Comparison of ENCODE assay signal across 13 cellular contexts in genomic region chr1:240474133-240474614, GRCh38.
DNase-seq lines count a peak whose midpoint lies in the region; ATAC-seq, FAIRE-seq and TF ChIP-seq lines count a peak whose summit lies in the region.
"Had no signal": no experiment of that assay in that cellular context is flagged by ENCODE, and none has a peak within 500 bp of the region (broad histone marks: within the 10 kb centered on the region; RNA-seq: fewer than 3 reads in every experiment).

No MANE protein-coding gene starts in this region.

- intact Hi-C loops in right lobe of liver (cut with DNase I) (no loop called here), psoas muscle (cut with DNase I) (no loop called here), Right ventricle myocardium inferior (cut with DNase I) (no loop called here)
- intact Hi-C loops in activated CD8-positive, alpha-beta T cell treated with anti-CD3 and anti-CD28 coated beads for 36 hours (cut with micrococcal nuclease) = no loop called here

- no peak for FAIRE-seq in small intestine (lab: Jason Lieb, UNC)

- no peaks in the 10 kb centered on the region for H3K27me3 Mint-ChIP-seq in activated CD8-positive, alpha-beta T cell treated with anti-CD3 and anti-CD28 coated beads for 36 hours

- no peak overlapping the region for H3K4me3 ChIP-seq in astrocyte of the cerebellum (ENCODE audit: low read depth, low read length)
- peak overlapping the region in 2 of 3 donors; percentile 15 to 19 for H3K4me3 ChIP-seq in right lobe of liver
- H3K4me3 ChIP-seq in small intestine (ENCODE audit: low read depth in 1 of 2, low read length in 2 of 2) = no peak overlapping the region
- H3K4me3 ChIP-seq in psoas muscle = no peak overlapping the region
- H3K4me3 ChIP-seq: tibial nerve had no signal

- H3K36me3 Mint-ChIP-seq in activated CD8-positive, alpha-beta T cell treated with anti-CD3 and anti-CD28 coated beads for 36 hours (ENCODE audit: low read depth) = no peaks in the 10 kb centered on the region
- H3K36me3 Mint-ChIP-seq: mesothelial cell of epicardium had no signal

- H3K4me1 Mint-ChIP-seq in activated CD8-positive, alpha-beta T cell treated with anti-CD3 and anti-CD28 coated beads for 36 hours (ENCODE audit: low read depth) = no peaks in the 10 kb centered on the region
- H3K4me1 Mint-ChIP-seq: mesothelial cell of epicardium had no signal

- WGBS in right lobe of liver (ENCODE audit: insufficient coverage, low coverage, low lambda C conversion rate, missing lambda C conversion rate) = 20% methylated on average over 5 of the region's 5 CpGs
- WGBS in small intestine, 3 donors = 20 to 49% (median 34%) methylated on average over 5 of the region's 5 CpGs
- WGBS in psoas muscle, 3 donors = 47 to 54% (median 50%) methylated on average over 5 of the region's 5 CpGs

- H3K4me3 Mint-ChIP-seq in activated CD8-positive, alpha-beta T cell treated with anti-CD3 and anti-CD28 coated beads for 36 hours = no peak overlapping the region
- H3K4me3 Mint-ChIP-seq: mesothelial cell of epicardium had no signal

- POLR2A ChIA-PET in activated CD8-positive, alpha-beta T cell treated with anti-CD3 and anti-CD28 coated beads for 36 hours (lab: Charles Lee) = no interaction called here

- DNase-seq in astrocyte of the cerebellum (ENCODE audit: low read depth) = peak; percentile 38
- DNase-seq in right lobe of liver = no peak
- no peak for DNase-seq in small intestine
- no peak for DNase-seq in psoas muscle
- no peak for DNase-seq in activated CD8-positive, alpha-beta T cell treated with anti-CD3 and anti-CD28 coated beads for 36 hours
- DNase-seq in Right ventricle myocardium inferior (ENCODE audit: missing footprints) = no peak
- DNase-seq: activated CD4-positive, alpha-beta T cell treated with anti-CD3 and anti-CD28 coated beads, Interleukin-2, amount 50 U/mL, for 1 hour; dermis blood vessel endothelial cell; NCI-H526 had no signal

- H3K27ac ChIP-seq in right lobe of liver (peak overlapping the region in 2 of 3 donors; percentile 2 to 42), small intestine (ENCODE audit: low read depth in 1 of 2, low read length in 1 of 2) (no peak overlapping the region), psoas muscle (no peak overlapping the region)

- ATAC-seq in GM18517 (IDR thresholded peaks at IDR 0.05; ENCODE audit: unreplicated experiment) (peak; percentile 70), HG03378 (IDR thresholded peaks at IDR 0.05; ENCODE audit: unreplicated experiment) (peak; percentile 69), right lobe of liver (peak; percentile 73 to 91 (median 84)), psoas muscle (no peak), Right ventricle myocardium inferior (no peak)
- no peak for ATAC-seq in activated CD8-positive, alpha-beta T cell treated with anti-CD3 and anti-CD28 coated beads for 36 hours

- peaks cover 0 to 6% (median 0%) of the 10 kb centered on the region in 4 donors for H3K4me1 ChIP-seq in right lobe of liver
- no peaks in the 10 kb centered on the region for H3K4me1 ChIP-seq in small intestine (ENCODE audit: control insufficient read depth in 2 of 2, insufficient read depth in 1 of 2, low read depth in 1 of 2, low read length in 1 of 2)
- no peaks in the 10 kb centered on the region for H3K4me1 ChIP-seq in psoas muscle
- H3K4me1 ChIP-seq: tibial nerve had no signal

- H3K36me3 ChIP-seq in right lobe of liver (no peaks in the 10 kb centered on the region), small intestine (ENCODE audit: control insufficient read depth in 2 of 2, insufficient read depth in 2 of 2, low read length in 2 of 2) (no peaks in the 10 kb centered on the region), psoas muscle (ENCODE audit: insufficient read depth in 1 of 2, low read depth in 1 of 2) (no peaks in the 10 kb centered on the region)
- H3K36me3 ChIP-seq: tibial nerve had no signal

- CTCF ChIA-PET in activated CD8-positive, alpha-beta T cell treated with anti-CD3 and anti-CD28 coated beads for 36 hours (lab: Charles Lee) = no interaction called here

- TF ChIP-seq POLR2A in right lobe of liver (IDR thresholded peaks at IDR 0.05) = no peak

- H3K27ac Mint-ChIP-seq in activated CD8-positive, alpha-beta T cell treated with anti-CD3 and anti-CD28 coated beads for 36 hours = no peak overlapping the region
- H3K27ac Mint-ChIP-seq: mesothelial cell of epicardium had no signal

- in situ Hi-C loops in astrocyte of the cerebellum (cut with HindIII; ENCODE audit: low sequenced_read_pairs) = no loop called here

- no peaks in the 10 kb centered on the region for H3K9me3 Mint-ChIP-seq in activated CD8-positive, alpha-beta T cell treated with anti-CD3 and anti-CD28 coated beads for 36 hours
- H3K9me3 Mint-ChIP-seq: mesothelial cell of epicardium had no signal

- no peaks in the 10 kb centered on the region for H3K9me3 ChIP-seq in right lobe of liver
- H3K9me3 ChIP-seq in small intestine (ENCODE audit: control insufficient read depth, low read depth) = no peaks in the 10 kb centered on the region
- no peaks in the 10 kb centered on the region for H3K9me3 ChIP-seq in psoas muscle
- H3K9me3 ChIP-seq: tibial nerve had no signal

- TF ChIP-seq CTCF in astrocyte of the cerebellum (IDR thresholded peaks at IDR 0.05; ENCODE audit: low read depth, low read length, missing control alignments) = no peak
- no peak for TF ChIP-seq CTCF in right lobe of liver (IDR thresholded peaks at IDR 0.05)
- no peak for TF ChIP-seq CTCF in psoas muscle (IDR thresholded peaks at IDR 0.05)
- TF ChIP-seq CTCF in activated CD8-positive, alpha-beta T cell treated with anti-CD3 and anti-CD28 coated beads for 36 hours (IDR thresholded peaks at IDR 0.05) = no peak

- H3K27me3 ChIP-seq in right lobe of liver (no peaks in the 10 kb centered on the region), small intestine (ENCODE audit: control insufficient read depth in 2 of 2, insufficient read depth in 2 of 2, low read length in 2 of 2) (no peaks in the 10 kb centered on the region), psoas muscle (ENCODE audit: insufficient read depth in 3 of 3, low read length in 2 of 3) (no peaks in the 10 kb centered on the region)
- H3K27me3 ChIP-seq: tibial nerve had no signal

Comparison
In these comparisons a context has a peak if more than half of its experiments do, and no peak if none do; other contexts are left out.
1. ATAC-seq: peak in GM18517 (single experiment), HG03378 (single experiment) and right lobe of liver (4 of 4); none in psoas muscle (0 of 4), activated CD8-positive, alpha-beta T cell treated with anti-CD3 and anti-CD28 coated beads for 36 hours (single experiment) and Right ventricle myocardium inferior (single experiment).
2. H3K4me3 ChIP-seq: peak in right lobe of liver (2 of 3); none in astrocyte of the cerebellum (single experiment), small intestine (0 of 2) and psoas muscle (single experiment).
3. H3K27ac ChIP-seq: peak in right lobe of liver (2 of 3); none in small intestine (0 of 2) and psoas muscle (single experiment).